19 cellular contexts compared by ENCODE assay signal in the genomic region with DNA sequence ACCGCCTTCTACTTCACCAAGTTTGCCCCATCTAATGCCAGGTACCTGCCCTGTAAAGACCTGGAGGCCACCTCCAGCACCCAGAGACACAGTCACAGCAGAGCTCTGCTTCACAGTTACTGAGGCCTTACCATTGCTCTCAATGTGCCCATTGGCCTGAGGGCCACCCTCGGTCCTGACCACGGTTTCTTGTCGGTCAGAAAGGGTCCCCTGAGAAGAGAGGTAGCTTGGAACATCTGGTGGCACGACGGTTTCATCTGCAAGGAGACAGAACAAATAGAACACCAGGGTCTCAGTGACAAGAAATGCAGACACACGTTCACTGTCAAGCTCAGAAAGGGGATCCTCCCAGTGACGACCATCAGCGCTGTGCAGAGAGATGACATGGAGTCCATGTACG.
DNase-seq lines count a peak whose midpoint lies in the region; ATAC-seq, FAIRE-seq and TF ChIP-seq lines count a peak whose summit lies in the region.
"Had no signal": no experiment of that assay in that cellular context is flagged by ENCODE, and none has a peak within 500 bp of the region (broad histone marks: within the 10 kb centered on the region; RNA-seq: fewer than 3 reads in every experiment).

No MANE protein-coding gene starts in this region.

- TF ChIP-seq CTCF in H1 (IDR thresholded peaks at IDR 0.05; ENCODE audit: control extremely low read depth in 1 of 3, insufficient read depth in 1 of 3, low read depth in 1 of 3, low read length in 3 of 3) (no peak), neural crest cell (conservative IDR thresholded peaks at IDR 0.05) (no peak), stomach (IDR thresholded peaks at IDR 0.05) (no peak)

- peaks cover 76% of the 10 kb centered on the region for H3K36me3 Mint-ChIP-seq in activated CD4-positive, alpha-beta memory T cell treated with anti-CD3 and anti-CD28 coated beads for 36 hours
- H3K36me3 Mint-ChIP-seq in activated CD4-positive, alpha-beta memory T cell treated with anti-CD3 and anti-CD28 coated beads, Interleukin-2, amount 10 ng/mL, durations not matched to agents 7 days and 5 days (ENCODE audit: low read depth), result peaks cover 90% of the 10 kb centered on the region
- H3K36me3 Mint-ChIP-seq in neural crest cell (ENCODE audit: low read depth), result peaks cover 75% of the 10 kb centered on the region

- peak overlapping the region; percentile 52; the same call in 1 of the 2 replicates for H2BK5ac ChIP-seq in H1 (ENCODE audit: low read depth, low read length)

- no peak overlapping the region for H3K4me3 ChIP-seq in H1 (ENCODE audit: extremely low read depth in 1 of 4, insufficient read depth in 2 of 4, low read depth in 3 of 4, low read length in 4 of 4)
- no peak overlapping the region for H3K4me3 ChIP-seq in stomach
- H3K4me3 ChIP-seq: GM12878, K562 had no signal

- H2BK12ac ChIP-seq in H1 (ENCODE audit: low read depth, low read length), result no peak overlapping the region

- no peaks in the 10 kb centered on the region for H3K27me3 Mint-ChIP-seq in activated CD4-positive, alpha-beta memory T cell treated with anti-CD3 and anti-CD28 coated beads for 36 hours
- no peaks in the 10 kb centered on the region for H3K27me3 Mint-ChIP-seq in activated CD4-positive, alpha-beta memory T cell treated with anti-CD3 and anti-CD28 coated beads, Interleukin-2, amount 10 ng/mL, durations not matched to agents 7 days and 5 days
- H3K27me3 Mint-ChIP-seq in neural crest cell (ENCODE audit: low read depth), result peaks cover 8% of the 10 kb centered on the region

- no peak overlapping the region for H3K9ac ChIP-seq in H1 (replicated peaks in 1 of 4; ENCODE audit: extremely low read depth in 1 of 4, low read depth in 3 of 4, low read length in 3 of 4)

- no peak overlapping the region for H4K91ac ChIP-seq in H1 (replicated peaks; ENCODE audit: insufficient read length, low read length)

- H2BK15ac ChIP-seq in H1 (ENCODE audit: low read length), result no peak overlapping the region

- no peak overlapping the region for H3K4ac ChIP-seq in H1 (replicated peaks; ENCODE audit: insufficient read length, low read depth, low read length)

- intact Hi-C loops in activated CD4-positive, alpha-beta memory T cell treated with anti-CD3 and anti-CD28 coated beads for 36 hours (cut with micrococcal nuclease), result no loop called here
- intact Hi-C loops in stomach (cut with DNase I; ENCODE audit: low total_unique reads), result no loop called here
- intact Hi-C loops in posterior vena cava (cut with DNase I), result loop anchor here in 1 of 2 donors (10.0 kb wide), 1 partner anchor 87 kb away; no protein-coding TSS in a partner anchor

- no peak overlapping the region for H2BK20ac ChIP-seq in H1 (ENCODE audit: low read length)

- FAIRE-seq in H1 (lab: Jason Lieb, UNC), result no peak
- FAIRE-seq: GM12878, K562, RCC 7860 had no signal

- H3K4me1 ChIP-seq in H1 (replicated peaks in 1 of 4; ENCODE audit: control insufficient read depth in 3 of 4, insufficient read depth in 4 of 4, low read length in 3 of 4) (no peaks in the 10 kb centered on the region), stomach (peaks cover 0 to 23% (median 10%) of the 10 kb centered on the region in 4 donors)

- TF ChIP-seq POLR2A in H1 (IDR thresholded peaks at IDR 0.05; ENCODE audit: control extremely low read depth in 1 of 2, low read depth in 2 of 2, low read length in 2 of 2) (peak in 1 of 2 experiments; percentile 12; a peak in 1 of 3 replicates), stomach (IDR thresholded peaks at IDR 0.05) (no peak)

- H3K56ac ChIP-seq in H1 (replicated peaks; ENCODE audit: insufficient read length, low read depth, low read length), result no peak overlapping the region

- H3K27ac ChIP-seq in H1 (ENCODE audit: low read depth, low read length), result no peak overlapping the region
- peak overlapping the region in 3 of 5 donors; percentile 38 to 80 (median 63) for H3K27ac ChIP-seq in stomach
- H3K27ac ChIP-seq: 22Rv1, C4-2B had no signal

- ATAC-seq in HG03520 (IDR thresholded peaks at IDR 0.05; ENCODE audit: unreplicated experiment), result no peak
- ATAC-seq: GM12878, HCT116, K562, Right ventricle myocardium inferior had no signal

- no peak overlapping the region for H4K8ac ChIP-seq in H1 (ENCODE audit: extremely low read depth, insufficient read depth, low read length)

- no peak overlapping the region for H4K5ac ChIP-seq in H1 (ENCODE audit: insufficient read length, low read depth, low read length)

- H3K23me2 ChIP-seq in H1 (ENCODE audit: low read depth, low read length), result no peaks in the 10 kb centered on the region

- no peak overlapping the region for H2AFZ ChIP-seq in H1 (ENCODE audit: low read length)

- TF ChIP-seq EP300 in H1 (IDR thresholded peaks at IDR 0.05; ENCODE audit: borderline replicate concordance in 1 of 2, low read depth in 2 of 2, low read length in 2 of 2) (no peak), stomach (IDR thresholded peaks at IDR 0.05) (no peak)

- no peak overlapping the region for H2AK5ac ChIP-seq in H1 (ENCODE audit: low read depth, low read length)

- H3K9me3 Mint-ChIP-seq in activated CD4-positive, alpha-beta memory T cell treated with anti-CD3 and anti-CD28 coated beads for 36 hours, result no peaks in the 10 kb centered on the region
- peaks cover 6% of the 10 kb centered on the region for H3K9me3 Mint-ChIP-seq in activated CD4-positive, alpha-beta memory T cell treated with anti-CD3 and anti-CD28 coated beads, Interleukin-2, amount 10 ng/mL, durations not matched to agents 7 days and 5 days
- H3K9me3 Mint-ChIP-seq in neural crest cell, result peaks cover 2% of the 10 kb centered on the region

- H3K36me3 ChIP-seq in H1 (ENCODE audit: control insufficient read depth in 2 of 4, insufficient read depth in 4 of 4, low read length in 3 of 4) (peaks cover 65 to 99% (median 86%) of the 10 kb centered on the region in 4 experiments), stomach (peaks cover 77 to 100% (median 97%) of the 10 kb centered on the region in 4 donors)

- 95% methylated on average over 10 of the region's 10 CpGs; no CpG with 5 or more reads in 1 of the 2 experiments for WGBS in H1 (ENCODE audit: extremely low coverage in 1 of 2, insufficient coverage in 1 of 2, insufficient read length in 1 of 2, insufficient replicate concordance in 2 of 2, low coverage in 1 of 2, low lambda C conversion rate in 2 of 2, missing lambda C conversion rate in 1 of 2), 2 experiments
- WGBS in stomach, 5 donors, result 88 to 93% (median 92%) methylated on average over 10 of the region's 10 CpGs

- peaks cover 13% of the 10 kb centered on the region for H3K4me1 Mint-ChIP-seq in activated CD4-positive, alpha-beta memory T cell treated with anti-CD3 and anti-CD28 coated beads for 36 hours (ENCODE audit: low read depth)
- H3K4me1 Mint-ChIP-seq in activated CD4-positive, alpha-beta memory T cell treated with anti-CD3 and anti-CD28 coated beads, Interleukin-2, amount 10 ng/mL, durations not matched to agents 7 days and 5 days, result peaks cover 13% of the 10 kb centered on the region
- H3K4me1 Mint-ChIP-seq in neural crest cell, result peaks cover 35% of the 10 kb centered on the region

- H3K23ac ChIP-seq in H1 (ENCODE audit: insufficient read length), result no peak overlapping the region

- CTCF ChIA-PET in activated CD4-positive, alpha-beta memory T cell treated with anti-CD3 and anti-CD28 coated beads for 36 hours (lab: Charles Lee), result interaction anchor here (1.4 kb wide), 1 partner anchor 129 kb away, joined by 4 read pairs; no protein-coding TSS in a partner anchor
- CTCF ChIA-PET in activated CD4-positive, alpha-beta memory T cell treated with anti-CD3 and anti-CD28 coated beads, Interleukin-2, amount 10 ng/mL, durations not matched to agents 7 days and 5 days (lab: Charles Lee), result interaction anchor here (1.3 kb wide), 1 partner anchor 11 kb away, joined by 3 read pairs; no protein-coding TSS in a partner anchor
- CTCF ChIA-PET in H1 (lab: Charles Lee; ENCODE audit: partially characterized antibody), result interaction anchor here (0.8 to 4.3 kb wide), 5 partner anchors 10 to 434 kb away, joined by 3 to 24 read pairs (median 4); no protein-coding TSS in a partner anchor

- POLR2A ChIA-PET in activated CD4-positive, alpha-beta memory T cell treated with anti-CD3 and anti-CD28 coated beads for 36 hours (lab: Charles Lee), result no interaction called here
- POLR2A ChIA-PET in activated CD4-positive, alpha-beta memory T cell treated with anti-CD3 and anti-CD28 coated beads, Interleukin-2, amount 10 ng/mL, durations not matched to agents 7 days and 5 days (lab: Charles Lee), result no interaction called here
- POLR2A ChIA-PET in H1 (lab: Charles Lee; ENCODE audit: partially characterized antibody), result interaction anchor here (1.8 kb wide), 1 partner anchor 12 kb away, joined by 4 read pairs; no protein-coding TSS in a partner anchor

- no peak overlapping the region for H3K18ac ChIP-seq in H1 (ENCODE audit: extremely low read depth, low read length)

- H3K4me2 ChIP-seq in H1 (ENCODE audit: insufficient read depth in 1 of 2, low read depth in 2 of 2, low read length in 2 of 2), result no peak overlapping the region

- no peak for TF ChIP-seq RAD21 in H1 (IDR thresholded peaks at IDR 0.05 in 1 of 2, conservative IDR thresholded peaks at IDR 0.05 in 1 of 2; ENCODE audit: low read depth in 2 of 2, low read length in 2 of 2)

- no peak for DNase-seq in activated CD4-positive, alpha-beta memory T cell treated with anti-CD3 and anti-CD28 coated beads for 36 hours
- no peak for DNase-seq in activated CD4-positive, alpha-beta memory T cell treated with anti-CD3 and anti-CD28 coated beads, Interleukin-2, amount 10 ng/mL, durations not matched to agents 7 days and 5 days
- DNase-seq in H1 (ENCODE audit: low read depth in 1 of 2, low spot score in 2 of 2), result peak in 1 of 2 experiments; percentile 38
- no peak for DNase-seq in neural crest cell (ENCODE audit: low read depth, low spot score)
- DNase-seq in stomach, result no peak
- DNase-seq in posterior vena cava (ENCODE audit: low spot score), result no peak
- DNase-seq in effector CD4-positive, alpha-beta T cell, result no peak
- DNase-seq: AML-193, DMS 273 treated with DMSO at 0.1 percent for 48 hours, NCI-H1105 treated with DMSO at 0.1 percent for 48 hours, NCI-H1694 treated with DMSO at 0.1 percent for 48 hours had no signal

- no peak overlapping the region for H3K4me3 Mint-ChIP-seq in activated CD4-positive, alpha-beta memory T cell treated with anti-CD3 and anti-CD28 coated beads for 36 hours
- no peak overlapping the region for H3K4me3 Mint-ChIP-seq in activated CD4-positive, alpha-beta memory T cell treated with anti-CD3 and anti-CD28 coated beads, Interleukin-2, amount 10 ng/mL, durations not matched to agents 7 days and 5 days
- H3K4me3 Mint-ChIP-seq in neural crest cell, result peak overlapping the region; percentile 41

- H4K20me1 ChIP-seq in H1 (replicated peaks in 1 of 2; ENCODE audit: control insufficient read depth in 1 of 2, insufficient read depth in 2 of 2, low read length in 2 of 2), result peaks cover 5 to 20% of the 10 kb centered on the region in 2 experiments

- H3K9me3 ChIP-seq in H1 (ENCODE audit: insufficient read depth in 2 of 2, low read depth in 1 of 2, low read length in 1 of 2), result no peaks in the 10 kb centered on the region; a peak in 1 of 4 replicates
- H3K9me3 ChIP-seq in stomach, result no peaks in the 10 kb centered on the region

- no peak overlapping the region for H3K14ac ChIP-seq in H1 (ENCODE audit: insufficient read length)

- H3K27me3 ChIP-seq in H1 (replicated peaks in 1 of 4; ENCODE audit: control insufficient read depth in 3 of 4, extremely low read depth in 1 of 4, insufficient read depth in 3 of 4, low read length in 3 of 4) (no peaks in the 10 kb centered on the region), stomach (no peaks in the 10 kb centered on the region)

- H3K27ac Mint-ChIP-seq in activated CD4-positive, alpha-beta memory T cell treated with anti-CD3 and anti-CD28 coated beads for 36 hours, result peak overlapping the region; percentile 3
- no peak overlapping the region for H3K27ac Mint-ChIP-seq in activated CD4-positive, alpha-beta memory T cell treated with anti-CD3 and anti-CD28 coated beads, Interleukin-2, amount 10 ng/mL, durations not matched to agents 7 days and 5 days
- no peak overlapping the region for H3K27ac Mint-ChIP-seq in neural crest cell (ENCODE audit: unreplicated experiment)

- H2BK120ac ChIP-seq in H1 (replicated peaks; ENCODE audit: low read depth, low read length), result no peak overlapping the region

- no peaks in the 10 kb centered on the region for H3K79me1 ChIP-seq in H1 (ENCODE audit: low read depth, low read length)

- peaks cover 0 to under 1% of the 10 kb centered on the region in 2 experiments; a peak in 1 of 4 replicates for H3K79me2 ChIP-seq in H1 (ENCODE audit: control insufficient read depth in 1 of 2, insufficient read depth in 2 of 2, low read length in 2 of 2)
